15 cellular contexts compared by ENCODE assay signal in the genomic region with DNA sequence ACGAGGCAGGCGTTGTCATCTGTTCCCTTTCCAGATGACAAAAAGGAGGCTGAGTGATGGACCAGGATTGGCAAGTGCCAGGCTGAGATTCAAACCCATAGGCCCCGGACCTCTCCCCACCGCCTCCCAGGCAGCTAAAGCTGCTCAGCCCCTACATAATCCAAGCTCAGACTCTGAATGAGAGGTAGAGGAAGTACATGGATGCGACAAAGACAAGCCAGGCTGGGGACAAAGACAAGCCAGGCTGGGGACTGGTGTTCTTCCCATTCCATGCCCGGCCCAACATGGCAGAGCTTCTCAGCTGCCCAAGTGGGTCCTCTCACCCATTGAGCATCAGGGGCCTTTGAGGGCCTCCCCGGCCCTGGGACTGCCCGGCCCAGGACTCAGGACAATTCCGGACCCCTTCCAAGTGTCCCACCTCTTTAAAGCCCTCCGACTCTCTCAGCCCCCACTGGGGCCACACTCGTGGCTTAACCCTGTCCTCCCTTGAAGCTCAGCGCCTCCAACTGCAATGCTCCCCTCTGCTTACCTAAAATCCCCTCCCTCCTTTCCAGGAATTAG. TPM values are rescaled to one million over a fixed set of nuclear protein-coding genes. Genes with fewer than 3 reads are reported as not detected.
DNase-seq lines count a peak whose midpoint lies in the region; ATAC-seq and TF ChIP-seq lines count a peak whose summit lies in the region.
"Had no signal": no experiment of that assay in that cellular context is flagged by ENCODE, and none has a peak within 500 bp of the region (broad histone marks: within the 10 kb centered on the region; RNA-seq: fewer than 3 reads in every experiment).

No MANE protein-coding gene starts in this region.

- H3K9me3 Mint-ChIP-seq in activated CD4-positive, alpha-beta T cell treated with anti-CD3 and anti-CD28 coated beads for 36 hours (ENCODE audit: low read depth): no peaks in the 10 kb centered on the region
- no peaks in the 10 kb centered on the region for H3K9me3 Mint-ChIP-seq in activated naive CD8-positive, alpha-beta T cell treated with anti-CD3 and anti-CD28 coated beads for 36 hours
- H3K9me3 Mint-ChIP-seq in natural killer cell: no peaks in the 10 kb centered on the region

- no peaks in the 10 kb centered on the region for H3K9me3 ChIP-seq in KOPT-K1 (ENCODE audit: insufficient read depth, low read length, poor library complexity, severe bottlenecking)
- H3K9me3 ChIP-seq: neutrophil, SJCRH30, transverse colon had no signal

- intact Hi-C loops in activated CD4-positive, alpha-beta T cell treated with anti-CD3 and anti-CD28 coated beads for 36 hours (cut with DNase I, micrococcal nuclease): loop anchor here in 1 of 2 experiments (5.0 kb wide), 1 partner anchor 51 kb away; no protein-coding TSS in a partner anchor
- intact Hi-C loops in natural killer cell (cut with micrococcal nuclease): loop anchor here (10.0 kb wide), 2 partner anchors 317 to 707 kb away; partner anchors contain the start of gene IFT27

- DNase-seq in activated CD4-positive, alpha-beta T cell treated with anti-CD3 and anti-CD28 coated beads for 36 hours: no peak
- no peak for DNase-seq in activated CD4-positive, alpha-beta T cell treated with anti-CD3 and anti-CD28 coated beads for 4 hours
- DNase-seq in activated naive CD8-positive, alpha-beta T cell treated with anti-CD3 and anti-CD28 coated beads for 36 hours: no peak
- DNase-seq in natural killer cell (no peak), kidney tubule cell (ENCODE audit: low spot score) (no peak), Ammon's horn (ENCODE audit: low spot score) (no peak)
- DNase-seq in activated effector memory CD4-positive, alpha-beta T cell treated with Interleukin-2 at 50 U/mL for 16 hours: no peak
- DNase-seq: activated CD4-positive, alpha-beta T cell treated with anti-CD3 and anti-CD28 coated beads, Interleukin-2, amount 50 U/mL, for 48 hours; activated effector memory CD4-positive, alpha-beta T cell treated with anti-CD3 and anti-CD28 coated beads, Interleukin-2, amount 50 U/mL, for 16 hours; C1 segment of cervical spinal cord; PC-9; SJCRH30; transverse colon had no signal

- H3K27me3 Mint-ChIP-seq in activated CD4-positive, alpha-beta T cell treated with anti-CD3 and anti-CD28 coated beads for 36 hours: no peaks in the 10 kb centered on the region
- H3K27me3 Mint-ChIP-seq in activated naive CD8-positive, alpha-beta T cell treated with anti-CD3 and anti-CD28 coated beads for 36 hours: no peaks in the 10 kb centered on the region
- H3K27me3 Mint-ChIP-seq in natural killer cell (ENCODE audit: low read depth in 2 of 2): no peaks in the 10 kb centered on the region

- ATAC-seq in activated CD4-positive, alpha-beta T cell treated with anti-CD3 and anti-CD28 coated beads for 36 hours: no peak
- ATAC-seq in natural killer cell: no peak

- peaks cover 50% of the 10 kb centered on the region for H3K36me3 Mint-ChIP-seq in activated CD4-positive, alpha-beta T cell treated with anti-CD3 and anti-CD28 coated beads for 36 hours (ENCODE audit: low read depth)
- peaks cover 37% of the 10 kb centered on the region for H3K36me3 Mint-ChIP-seq in activated naive CD8-positive, alpha-beta T cell treated with anti-CD3 and anti-CD28 coated beads for 36 hours
- H3K36me3 Mint-ChIP-seq in natural killer cell: no peaks in the 10 kb centered on the region

- POLR2A ChIA-PET in activated CD4-positive, alpha-beta T cell treated with anti-CD3 and anti-CD28 coated beads for 36 hours (lab: Charles Lee): no interaction called here

- peaks cover 32% of the 10 kb centered on the region for H3K36me3 ChIP-seq in KOPT-K1 (ENCODE audit: insufficient read depth, low read length)
- H3K36me3 ChIP-seq: SJCRH30, transverse colon had no signal

- peak overlapping the region; percentile 97 for H3K27ac Mint-ChIP-seq in activated CD4-positive, alpha-beta T cell treated with anti-CD3 and anti-CD28 coated beads for 36 hours
- H3K27ac Mint-ChIP-seq in activated naive CD8-positive, alpha-beta T cell treated with anti-CD3 and anti-CD28 coated beads for 36 hours: peak overlapping the region; percentile 98
- H3K27ac Mint-ChIP-seq in natural killer cell: peak overlapping the region; percentile 95 to 96

- H3K4me1 Mint-ChIP-seq in activated CD4-positive, alpha-beta T cell treated with anti-CD3 and anti-CD28 coated beads for 36 hours: peaks cover 31% of the 10 kb centered on the region
- peaks cover 31% of the 10 kb centered on the region for H3K4me1 Mint-ChIP-seq in activated naive CD8-positive, alpha-beta T cell treated with anti-CD3 and anti-CD28 coated beads for 36 hours
- peaks cover 41 to 57% of the 10 kb centered on the region in 2 donors for H3K4me1 Mint-ChIP-seq in natural killer cell

- TF ChIP-seq CTCF in natural killer cell (IDR thresholded peaks at IDR 0.05): no peak

- peak overlapping the region; percentile 13 for H3K27ac ChIP-seq in KOPT-K1 (ENCODE audit: low read depth, low read length, poor library complexity, severe bottlenecking)
- H3K27ac ChIP-seq: neutrophil, PC-9, SJCRH30, transverse colon had no signal

- H3K4me3 Mint-ChIP-seq in activated CD4-positive, alpha-beta T cell treated with anti-CD3 and anti-CD28 coated beads for 36 hours: no peak overlapping the region
- H3K4me3 Mint-ChIP-seq in activated naive CD8-positive, alpha-beta T cell treated with anti-CD3 and anti-CD28 coated beads for 36 hours: no peak overlapping the region
- no peak overlapping the region for H3K4me3 Mint-ChIP-seq in natural killer cell

- CTCF ChIA-PET in activated CD4-positive, alpha-beta T cell treated with anti-CD3 and anti-CD28 coated beads for 36 hours (lab: Charles Lee): interaction anchor here (0.5 to 1.7 kb wide), 3 partner anchors 9 to 86 kb away, joined by 3 to 8 read pairs (median 3); no protein-coding TSS in a partner anchor

RNA-seq across cellular contexts. Expression of gene MFNG, which starts 4.8 kb away (rescaled TPM):
- total RNA-seq in activated CD4-positive, alpha-beta T cell treated with anti-CD3 and anti-CD28 coated beads for 36 hours: 100 to 1,000 TPM; 108 to 125 TPM
- total RNA-seq in activated naive CD8-positive, alpha-beta T cell treated with anti-CD3 and anti-CD28 coated beads for 36 hours: 100 to 1,000 TPM; 193 to 204 TPM
- total RNA-seq in natural killer cell: 100 to 1,000 TPM in 2 of 3 donors, 10 to 100 TPM in 1; 75.3 to 111 (median 110) TPM

RNA-seq across cellular contexts. Expression of gene CARD10, which starts 37.8 kb away (rescaled TPM):
- not detected for total RNA-seq in activated CD4-positive, alpha-beta T cell treated with anti-CD3 and anti-CD28 coated beads for 36 hours
- total RNA-seq in activated naive CD8-positive, alpha-beta T cell treated with anti-CD3 and anti-CD28 coated beads for 36 hours: under 1 TPM; 0.06 to 0.14 TPM
- total RNA-seq in natural killer cell: under 1 TPM; 0.09 to 0.16 (median 0.10) TPM

RNA-seq across cellular contexts. Expression of gene ELFN2, which starts 54.1 kb away (rescaled TPM):
- under 1 TPM; 0.19 to 0.25 TPM for total RNA-seq in activated CD4-positive, alpha-beta T cell treated with anti-CD3 and anti-CD28 coated beads for 36 hours
- under 1 TPM; 0.06 to 0.20 TPM for total RNA-seq in activated naive CD8-positive, alpha-beta T cell treated with anti-CD3 and anti-CD28 coated beads for 36 hours
- total RNA-seq in natural killer cell: under 1 TPM; 0.33 to 0.49 (median 0.36) TPM
